ENCODE assay signal across 2 cellular contexts in genomic region chr12:69007858-69008314, GRCh38.
TF ChIP-seq lines count a peak whose summit lies in the region.

No MANE protein-coding gene starts in this region.

TF ChIP-seq in GM23338, 12 proteins besides CTCF, POLR2A, EP300 and RAD21:
- no peak for TF ChIP-seq REST (IDR thresholded peaks at IDR 0.05; ENCODE audit: unreplicated experiment)
TF ChIP-seq in GM23338: peak in this region for 0.

TF ChIP-seq in H1, 55 proteins besides CTCF, POLR2A, EP300 and RAD21:
- no peak for TF ChIP-seq CREB1 (IDR thresholded peaks at IDR 0.05)
